In genomic region chr3:88149516-88150362, GRCh38 we compare ENCODE assay signal across 1 cellular context.
TF ChIP-seq lines count a peak whose summit lies in the region.

C3orf38 (plus strand) TSS chr3:88149959; CDS start chr3:88150053, 94 bp downstream.

TF ChIP-seq in HEK293, 187 proteins besides CTCF, POLR2A, EP300 and RAD21 (continued from another document and continues in another):
- TF ChIP-seq ZNF157 (tag by site-specific recombination; IDR thresholded peaks at IDR 0.05) (no peak), ZNF510 (tag by site-specific recombination; IDR thresholded peaks at IDR 0.05; ENCODE audit: insufficient replicate concordance) (peak; percentile 23), ZNF311 (tag by site-specific recombination; IDR thresholded peaks at IDR 0.05; ENCODE audit: borderline replicate concordance) (no peak), HOXA7 (CRISPR knock-in tag; IDR thresholded peaks at IDR 0.05; ENCODE audit: borderline replicate concordance) (no peak), ZNF596 (tag by site-specific recombination; IDR thresholded peaks at IDR 0.05) (no peak), ZNF747 (tag by site-specific recombination; IDR thresholded peaks at IDR 0.05) (no peak), MZF1 (tag by site-specific recombination; IDR thresholded peaks at IDR 0.05; ENCODE audit: borderline replicate concordance) (no peak; the same call in 1 of the 2 replicates), EGR2 (tag by site-specific recombination; IDR thresholded peaks at IDR 0.05; ENCODE audit: low read depth) (no peak), OSR2 (tag by site-specific recombination; IDR thresholded peaks at IDR 0.05) (no peak), ZFP69B (tag by site-specific recombination; IDR thresholded peaks at IDR 0.05) (peak; percentile 61; the same call in 1 of the 2 replicates), KLF9 (tag by site-specific recombination; IDR thresholded peaks at IDR 0.05; ENCODE audit: low read depth) (peak; percentile 60), ZNF140 (tag by site-specific recombination; IDR thresholded peaks at IDR 0.05) (no peak), ZNF561 (tag by site-specific recombination; IDR thresholded peaks at IDR 0.05; ENCODE audit: borderline replicate concordance) (peak; percentile 94), MEIS1 (CRISPR knock-in tag; IDR thresholded peaks at IDR 0.05; ENCODE audit: borderline replicate concordance) (no peak), IKZF3 (tag by site-specific recombination; IDR thresholded peaks at IDR 0.05) (peak; percentile 92), ZNF664 (tag by site-specific recombination; IDR thresholded peaks at IDR 0.05) (peak; percentile 98), GLIS2 (tag by site-specific recombination; IDR thresholded peaks at IDR 0.05) (peak; percentile 38; the same call in 1 of the 2 replicates), ZNF449 (tag by site-specific recombination; IDR thresholded peaks at IDR 0.05) (no peak), ZNF571 (tag by site-specific recombination; IDR thresholded peaks at IDR 0.05) (no peak), ZNF701 (tag by site-specific recombination; IDR thresholded peaks at IDR 0.05) (no peak), ZNF777 (tag by site-specific recombination; IDR thresholded peaks at IDR 0.05; ENCODE audit: borderline replicate concordance) (no peak; the same call in 1 of the 2 replicates), ZNF585B (tag by site-specific recombination; IDR thresholded peaks at IDR 0.05) (no peak), ZNF473 (tag by site-specific recombination; IDR thresholded peaks at IDR 0.05) (no peak), ZNF645 (tag by site-specific recombination; IDR thresholded peaks at IDR 0.05) (no peak), ZBTB49 (tag by site-specific recombination; IDR thresholded peaks at IDR 0.05; ENCODE audit: low read depth) (no peak), ZNF600 (tag by site-specific recombination; IDR thresholded peaks at IDR 0.05) (0 out of 2 replicates have a peak, but pooled peaks have one; percentile 30), ZNF155 (tag by site-specific recombination; IDR thresholded peaks at IDR 0.05) (no peak), ZNF830 (tag by site-specific recombination; IDR thresholded peaks at IDR 0.05; ENCODE audit: low read depth) (no peak), ZNF548 (tag by site-specific recombination; IDR thresholded peaks at IDR 0.05) (no peak), ZNF660 (tag by site-specific recombination; IDR thresholded peaks at IDR 0.05) (peak; percentile 74; the same call in 1 of the 2 replicates)
- TF ChIP-seq, protein P1, sequence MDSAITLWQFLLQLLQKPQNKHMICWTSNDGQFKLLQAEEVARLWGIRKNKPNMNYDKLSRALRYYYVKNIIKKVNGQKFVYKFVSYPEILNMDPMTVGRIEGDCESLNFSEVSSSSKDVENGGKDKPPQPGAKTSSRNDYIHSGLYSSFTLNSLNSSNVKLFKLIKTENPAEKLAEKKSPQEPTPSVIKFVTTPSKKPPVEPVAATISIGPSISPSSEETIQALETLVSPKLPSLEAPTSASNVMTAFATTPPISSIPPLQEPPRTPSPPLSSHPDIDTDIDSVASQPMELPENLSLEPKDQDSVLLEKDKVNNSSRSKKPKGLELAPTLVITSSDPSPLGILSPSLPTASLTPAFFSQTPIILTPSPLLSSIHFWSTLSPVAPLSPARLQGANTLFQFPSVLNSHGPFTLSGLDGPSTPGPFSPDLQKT (IDR thresholded peaks at IDR 0.05; ENCODE audit: borderline replicate concordance, low read depth, low read length) = no peak; the same call in 1 of the 2 replicates
- TF ChIP-seq, protein P2, sequence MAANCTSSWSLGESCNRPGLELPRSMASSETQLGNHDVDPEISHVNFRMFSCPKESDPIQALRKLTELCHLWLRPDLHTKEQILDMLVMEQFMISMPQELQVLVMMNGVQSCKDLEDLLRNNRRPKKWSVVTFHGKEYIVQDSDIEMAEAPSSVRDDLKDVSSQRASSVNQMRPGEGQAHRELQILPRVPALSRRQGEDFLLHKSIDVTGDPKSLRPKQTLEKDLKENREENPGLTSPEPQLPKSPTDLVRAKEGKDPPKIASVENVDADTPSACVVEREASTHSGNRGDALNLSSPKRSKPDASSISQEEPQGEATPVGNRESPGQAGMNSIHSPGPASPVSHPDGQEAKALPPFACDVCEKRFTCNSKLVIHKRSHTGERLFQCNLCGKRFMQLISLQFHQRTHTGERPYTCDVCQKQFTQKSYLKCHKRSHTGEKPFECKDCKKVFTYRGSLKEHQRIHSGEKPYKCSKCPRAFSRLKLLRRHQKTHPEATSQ (tag by site-specific recombination; IDR thresholded peaks at IDR 0.05) = 0 out of 2 replicates have a peak, but pooled peaks have one; percentile 29
- TF ChIP-seq, protein P3, sequence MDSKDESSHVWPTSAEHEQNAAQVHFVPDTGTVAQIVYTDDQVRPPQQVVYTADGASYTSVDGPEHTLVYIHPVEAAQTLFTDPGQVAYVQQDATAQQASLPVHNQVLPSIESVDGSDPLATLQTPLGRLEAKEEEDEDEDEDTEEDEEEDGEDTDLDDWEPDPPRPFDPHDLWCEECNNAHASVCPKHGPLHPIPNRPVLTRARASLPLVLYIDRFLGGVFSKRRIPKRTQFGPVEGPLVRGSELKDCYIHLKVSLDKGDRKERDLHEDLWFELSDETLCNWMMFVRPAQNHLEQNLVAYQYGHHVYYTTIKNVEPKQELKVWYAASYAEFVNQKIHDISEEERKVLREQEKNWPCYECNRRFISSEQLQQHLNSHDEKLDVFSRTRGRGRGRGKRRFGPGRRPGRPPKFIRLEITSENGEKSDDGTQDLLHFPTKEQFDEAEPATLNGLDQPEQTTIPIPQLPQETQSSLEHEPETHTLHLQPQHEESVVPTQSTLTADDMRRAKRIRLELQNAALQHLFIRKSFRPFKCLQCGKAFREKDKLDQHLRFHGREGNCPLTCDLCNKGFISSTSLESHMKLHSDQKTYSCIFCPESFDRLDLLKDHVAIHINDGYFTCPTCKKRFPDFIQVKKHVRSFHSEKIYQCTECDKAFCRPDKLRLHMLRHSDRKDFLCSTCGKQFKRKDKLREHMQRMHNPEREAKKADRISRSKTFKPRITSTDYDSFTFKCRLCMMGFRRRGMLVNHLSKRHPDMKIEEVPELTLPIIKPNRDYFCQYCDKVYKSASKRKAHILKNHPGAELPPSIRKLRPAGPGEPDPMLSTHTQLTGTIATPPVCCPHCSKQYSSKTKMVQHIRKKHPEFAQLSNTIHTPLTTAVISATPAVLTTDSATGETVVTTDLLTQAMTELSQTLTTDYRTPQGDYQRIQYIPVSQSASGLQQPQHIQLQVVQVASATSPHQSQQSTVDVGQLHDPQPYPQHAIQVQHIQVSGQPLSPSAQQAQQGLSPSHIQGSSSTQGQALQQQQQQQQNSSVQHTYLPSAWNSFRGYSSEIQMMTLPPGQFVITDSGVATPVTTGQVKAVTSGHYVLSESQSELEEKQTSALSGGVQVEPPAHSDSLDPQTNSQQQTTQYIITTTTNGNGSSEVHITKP (tag by site-specific recombination; IDR thresholded peaks at IDR 0.05) = peak; percentile 58
- TF ChIP-seq, protein P4, sequence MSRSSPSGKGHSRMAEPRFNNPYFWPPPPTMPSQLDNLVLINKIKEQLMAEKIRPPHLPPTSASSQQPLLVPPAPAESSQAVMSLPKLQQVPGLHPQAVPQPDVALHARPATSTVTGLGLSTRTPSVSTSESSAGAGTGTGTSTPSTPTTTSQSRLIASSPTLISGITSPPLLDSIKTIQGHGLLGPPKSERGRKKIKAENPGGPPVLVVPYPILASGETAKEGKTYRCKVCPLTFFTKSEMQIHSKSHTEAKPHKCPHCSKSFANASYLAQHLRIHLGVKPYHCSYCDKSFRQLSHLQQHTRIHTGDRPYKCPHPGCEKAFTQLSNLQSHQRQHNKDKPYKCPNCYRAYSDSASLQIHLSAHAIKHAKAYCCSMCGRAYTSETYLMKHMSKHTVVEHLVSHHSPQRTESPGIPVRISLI (tag by site-specific recombination; IDR thresholded peaks at IDR 0.05) = no peak
- TF ChIP-seq, protein P5, sequence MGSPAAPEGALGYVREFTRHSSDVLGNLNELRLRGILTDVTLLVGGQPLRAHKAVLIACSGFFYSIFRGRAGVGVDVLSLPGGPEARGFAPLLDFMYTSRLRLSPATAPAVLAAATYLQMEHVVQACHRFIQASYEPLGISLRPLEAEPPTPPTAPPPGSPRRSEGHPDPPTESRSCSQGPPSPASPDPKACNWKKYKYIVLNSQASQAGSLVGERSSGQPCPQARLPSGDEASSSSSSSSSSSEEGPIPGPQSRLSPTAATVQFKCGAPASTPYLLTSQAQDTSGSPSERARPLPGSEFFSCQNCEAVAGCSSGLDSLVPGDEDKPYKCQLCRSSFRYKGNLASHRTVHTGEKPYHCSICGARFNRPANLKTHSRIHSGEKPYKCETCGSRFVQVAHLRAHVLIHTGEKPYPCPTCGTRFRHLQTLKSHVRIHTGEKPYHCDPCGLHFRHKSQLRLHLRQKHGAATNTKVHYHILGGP (tag by site-specific recombination; IDR thresholded peaks at IDR 0.05) = no peak
- TF ChIP-seq, protein P6, sequence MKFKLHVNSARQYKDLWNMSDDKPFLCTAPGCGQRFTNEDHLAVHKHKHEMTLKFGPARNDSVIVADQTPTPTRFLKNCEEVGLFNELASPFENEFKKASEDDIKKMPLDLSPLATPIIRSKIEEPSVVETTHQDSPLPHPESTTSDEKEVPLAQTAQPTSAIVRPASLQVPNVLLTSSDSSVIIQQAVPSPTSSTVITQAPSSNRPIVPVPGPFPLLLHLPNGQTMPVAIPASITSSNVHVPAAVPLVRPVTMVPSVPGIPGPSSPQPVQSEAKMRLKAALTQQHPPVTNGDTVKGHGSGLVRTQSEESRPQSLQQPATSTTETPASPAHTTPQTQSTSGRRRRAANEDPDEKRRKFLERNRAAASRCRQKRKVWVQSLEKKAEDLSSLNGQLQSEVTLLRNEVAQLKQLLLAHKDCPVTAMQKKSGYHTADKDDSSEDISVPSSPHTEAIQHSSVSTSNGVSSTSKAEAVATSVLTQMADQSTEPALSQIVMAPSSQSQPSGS (tag by site-specific recombination; IDR thresholded peaks at IDR 0.05; ENCODE audit: low read depth) = no peak
- TF ChIP-seq, protein P7, sequence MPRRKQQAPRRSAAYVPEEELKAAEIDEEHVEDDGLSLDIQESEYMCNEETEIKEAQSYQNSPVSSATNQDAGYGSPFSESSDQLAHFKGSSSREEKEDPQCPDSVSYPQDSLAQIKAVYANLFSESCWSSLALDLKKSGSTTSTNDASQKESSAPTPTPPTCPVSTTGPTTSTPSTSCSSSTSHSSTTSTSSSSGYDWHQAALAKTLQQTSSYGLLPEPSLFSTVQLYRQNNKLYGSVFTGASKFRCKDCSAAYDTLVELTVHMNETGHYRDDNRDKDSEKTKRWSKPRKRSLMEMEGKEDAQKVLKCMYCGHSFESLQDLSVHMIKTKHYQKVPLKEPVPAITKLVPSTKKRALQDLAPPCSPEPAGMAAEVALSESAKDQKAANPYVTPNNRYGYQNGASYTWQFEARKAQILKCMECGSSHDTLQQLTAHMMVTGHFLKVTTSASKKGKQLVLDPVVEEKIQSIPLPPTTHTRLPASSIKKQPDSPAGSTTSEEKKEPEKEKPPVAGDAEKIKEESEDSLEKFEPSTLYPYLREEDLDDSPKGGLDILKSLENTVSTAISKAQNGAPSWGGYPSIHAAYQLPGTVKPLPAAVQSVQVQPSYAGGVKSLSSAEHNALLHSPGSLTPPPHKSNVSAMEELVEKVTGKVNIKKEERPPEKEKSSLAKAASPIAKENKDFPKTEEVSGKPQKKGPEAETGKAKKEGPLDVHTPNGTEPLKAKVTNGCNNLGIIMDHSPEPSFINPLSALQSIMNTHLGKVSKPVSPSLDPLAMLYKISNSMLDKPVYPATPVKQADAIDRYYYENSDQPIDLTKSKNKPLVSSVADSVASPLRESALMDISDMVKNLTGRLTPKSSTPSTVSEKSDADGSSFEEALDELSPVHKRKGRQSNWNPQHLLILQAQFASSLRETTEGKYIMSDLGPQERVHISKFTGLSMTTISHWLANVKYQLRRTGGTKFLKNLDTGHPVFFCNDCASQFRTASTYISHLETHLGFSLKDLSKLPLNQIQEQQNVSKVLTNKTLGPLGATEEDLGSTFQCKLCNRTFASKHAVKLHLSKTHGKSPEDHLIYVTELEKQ (tag by site-specific recombination; IDR thresholded peaks at IDR 0.05; ENCODE audit: borderline replicate concordance) = no peak
- TF ChIP-seq, protein P8, sequence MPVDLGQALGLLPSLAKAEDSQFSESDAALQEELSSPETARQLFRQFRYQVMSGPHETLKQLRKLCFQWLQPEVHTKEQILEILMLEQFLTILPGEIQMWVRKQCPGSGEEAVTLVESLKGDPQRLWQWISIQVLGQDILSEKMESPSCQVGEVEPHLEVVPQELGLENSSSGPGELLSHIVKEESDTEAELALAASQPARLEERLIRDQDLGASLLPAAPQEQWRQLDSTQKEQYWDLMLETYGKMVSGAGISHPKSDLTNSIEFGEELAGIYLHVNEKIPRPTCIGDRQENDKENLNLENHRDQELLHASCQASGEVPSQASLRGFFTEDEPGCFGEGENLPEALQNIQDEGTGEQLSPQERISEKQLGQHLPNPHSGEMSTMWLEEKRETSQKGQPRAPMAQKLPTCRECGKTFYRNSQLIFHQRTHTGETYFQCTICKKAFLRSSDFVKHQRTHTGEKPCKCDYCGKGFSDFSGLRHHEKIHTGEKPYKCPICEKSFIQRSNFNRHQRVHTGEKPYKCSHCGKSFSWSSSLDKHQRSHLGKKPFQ (tag by site-specific recombination; IDR thresholded peaks at IDR 0.05) = peak; percentile 28; the same call in 1 of the 2 replicates
